Comparison of ENCODE assay signal across 8 cellular contexts in the genomic region with DNA sequence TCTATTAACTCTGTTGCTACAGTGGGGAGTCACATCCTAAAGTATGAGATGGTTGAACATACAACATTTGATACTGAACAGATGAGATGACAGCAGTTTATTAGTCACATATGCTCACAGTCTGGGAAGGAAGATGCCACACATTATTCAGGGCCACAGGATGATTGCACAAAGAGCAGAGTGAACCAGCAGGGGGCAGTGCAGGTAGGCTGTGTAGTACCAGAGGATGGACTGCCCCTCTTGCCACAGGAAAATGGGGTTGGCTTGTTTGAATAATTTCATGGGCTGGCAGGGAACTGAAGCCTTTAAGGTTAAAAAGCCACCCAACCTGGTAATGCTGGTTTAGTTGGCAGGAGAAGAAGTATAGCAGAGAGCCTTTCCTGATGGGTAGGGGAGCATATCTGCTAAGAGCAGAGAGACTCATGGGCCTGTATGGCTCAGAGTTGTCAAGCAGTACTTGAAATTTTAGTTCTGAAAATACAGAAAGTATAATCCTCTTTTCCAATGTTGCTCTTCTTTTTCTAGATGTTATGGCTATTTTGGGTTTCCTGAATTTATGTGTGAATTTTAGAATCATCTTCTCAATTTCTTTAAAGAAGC.
DNase-seq lines count a peak whose midpoint lies in the region; ATAC-seq and TF ChIP-seq lines count a peak whose summit lies in the region.

No MANE protein-coding gene starts in this region.

- H3K14ac ChIP-seq in trophoblast cell (ENCODE audit: low read length) = no peak overlapping the region

- H4K91ac ChIP-seq in trophoblast cell (ENCODE audit: low read depth, low read length) = no peak overlapping the region

- no peaks in the 10 kb centered on the region for H3K9me3 Mint-ChIP-seq in GM23338

- no peak overlapping the region for H2AK5ac ChIP-seq in trophoblast cell (ENCODE audit: low read length)

- H2BK5ac ChIP-seq in trophoblast cell (ENCODE audit: low read depth, low read length, poor library complexity) = no peak overlapping the region

- no peak overlapping the region for H3K27ac ChIP-seq in GM23338 (ENCODE audit: low read depth)
- no peak overlapping the region for H3K27ac ChIP-seq in PC-9
- no peak overlapping the region for H3K27ac ChIP-seq in trophoblast cell (ENCODE audit: low read depth, low read length)

- H3F3A ChIP-seq in GM23338 (replicated peaks; ENCODE audit: low read depth) (no peaks in the 10 kb centered on the region), PC-9 (ENCODE audit: insufficient read depth, low read depth) (no peaks in the 10 kb centered on the region)

- no peak overlapping the region for H4K12ac ChIP-seq in trophoblast cell (ENCODE audit: low read depth, low read length)

- no peaks in the 10 kb centered on the region for H3K27me3 Mint-ChIP-seq in GM23338 (ENCODE audit: insufficient read depth, low read depth, poor library complexity)

- no peak overlapping the region for H3K9ac ChIP-seq in trophoblast cell (ENCODE audit: low read length)

- no peak overlapping the region for H2BK12ac ChIP-seq in trophoblast cell (ENCODE audit: low read length)

- H3K27me3 ChIP-seq in GM23338 (ENCODE audit: insufficient read depth) (no peaks in the 10 kb centered on the region), PC-9 (ENCODE audit: insufficient read depth, low read depth) (peaks cover 59% of the 10 kb centered on the region), trophoblast cell (ENCODE audit: insufficient read depth, low read length) (no peaks in the 10 kb centered on the region)

- intact Hi-C loops in PC-9 (cut with micrococcal nuclease; ENCODE audit: unreplicated experiment) = no loop called here
- intact Hi-C loops in Right ventricle myocardium inferior (cut with DNase I) = no loop called here
- intact Hi-C loops in posterior vena cava (cut with DNase I) = no loop called here

- H3K79me2 ChIP-seq in GM23338 (replicated peaks; ENCODE audit: insufficient read depth) (no peaks in the 10 kb centered on the region), PC-9 (ENCODE audit: low read depth) (no peaks in the 10 kb centered on the region), trophoblast cell (ENCODE audit: control insufficient read depth, insufficient read depth, low read length, poor library complexity) (no peaks in the 10 kb centered on the region)

- no peak overlapping the region for H3K4me2 ChIP-seq in GM23338
- H3K4me2 ChIP-seq in PC-9 = no peak overlapping the region
- no peak overlapping the region for H3K4me2 ChIP-seq in trophoblast cell (ENCODE audit: low read length)

- no peak overlapping the region for H4K8ac ChIP-seq in trophoblast cell (ENCODE audit: low read depth, low read length)

- H3K4ac ChIP-seq in trophoblast cell (ENCODE audit: low read depth, low read length) = no peak overlapping the region

- H3K4me3 Mint-ChIP-seq in GM23338 = no peak overlapping the region

- H3K9me2 ChIP-seq in GM23338 (ENCODE audit: insufficient read depth) = no peaks in the 10 kb centered on the region
- H3K9me2 ChIP-seq in PC-9 (ENCODE audit: insufficient read depth) = no peaks in the 10 kb centered on the region

- H3K36me3 ChIP-seq in GM23338 (ENCODE audit: insufficient read depth) = no peaks in the 10 kb centered on the region
- H3K36me3 ChIP-seq in PC-9 (ENCODE audit: low read depth) = no peaks in the 10 kb centered on the region
- H3K36me3 ChIP-seq in trophoblast cell (ENCODE audit: control insufficient read depth in 1 of 2, insufficient read depth in 2 of 2, low read length in 2 of 2) = no peaks in the 10 kb centered on the region

- H3K18ac ChIP-seq in trophoblast cell (ENCODE audit: low read length) = no peak overlapping the region

- H3K4me1 ChIP-seq in GM23338 (ENCODE audit: insufficient read depth) (no peaks in the 10 kb centered on the region), PC-9 (replicated peaks; ENCODE audit: insufficient read depth) (no peaks in the 10 kb centered on the region), trophoblast cell (ENCODE audit: control insufficient read depth in 1 of 2, insufficient read depth in 2 of 2, low read length in 2 of 2) (no peaks in the 10 kb centered on the region)

- H2AFZ ChIP-seq in GM23338 = peak overlapping the region; percentile 66; the same call in 1 of the 2 replicates
- no peak overlapping the region for H2AFZ ChIP-seq in PC-9
- no peak overlapping the region for H2AFZ ChIP-seq in trophoblast cell (ENCODE audit: insufficient read depth, low read length, poor library complexity)

- no peak overlapping the region for H2BK120ac ChIP-seq in trophoblast cell (ENCODE audit: insufficient read depth, low read length, poor library complexity)

- H3K9me3 ChIP-seq in PC-9 (ENCODE audit: insufficient read depth, low read depth) (no peaks in the 10 kb centered on the region), trophoblast cell (ENCODE audit: insufficient read depth, low read depth, low read length) (peaks cover 1% of the 10 kb centered on the region)

- H3K36me3 Mint-ChIP-seq in GM23338 (ENCODE audit: low read depth) = no peaks in the 10 kb centered on the region

- no peaks in the 10 kb centered on the region for H3K79me1 ChIP-seq in trophoblast cell (ENCODE audit: low read length)

- CTCF ChIA-PET in PC-9 (lab: Charles Lee) = no interaction called here

- DNase-seq in COR-L47 (lab: John Stamatoyannopoulos, UW) (peak; percentile 10), GM23338 (ENCODE audit: low spot score) (peak; percentile 88), PC-9 (no peak), cerebellar cortex (ENCODE audit: low spot score) (peak; percentile 18), trophoblast cell (peak; percentile 19 to 63), Right ventricle myocardium inferior (ENCODE audit: missing footprints) (no peak), posterior vena cava (ENCODE audit: low spot score) (no peak)

- no peak overlapping the region for H3K27ac Mint-ChIP-seq in GM23338

- TF ChIP-seq CTCF in GM23338 (conservative IDR thresholded peaks at IDR 0.05; ENCODE audit: low read depth in 2 of 2) (peak; percentile 89 to 97), PC-9 (conservative IDR thresholded peaks at IDR 0.05) (peak; percentile 72)

- H3K4me1 Mint-ChIP-seq in GM23338 = no peaks in the 10 kb centered on the region

- H3K4me3 ChIP-seq in GM23338 (no peak overlapping the region), PC-9 (no peak overlapping the region), trophoblast cell (ENCODE audit: low read depth, low read length) (no peak overlapping the region)

- no TSS peak for BruUV-seq in PC-9 (replicated peaks; lab: Mats Ljungman, UMichigan)

- ATAC-seq in GM23338 (peak; percentile 95), GM21423 (IDR thresholded peaks at IDR 0.05; ENCODE audit: unreplicated experiment) (no peak), Right ventricle myocardium inferior (no peak)

- POLR2A ChIA-PET in PC-9 (lab: Charles Lee; ENCODE audit: unreplicated experiment) = no interaction called here

- no peak overlapping the region for H3K23ac ChIP-seq in trophoblast cell (ENCODE audit: low read length)

- H4K20me1 ChIP-seq in GM23338 (replicated peaks; ENCODE audit: insufficient read depth) = no peaks in the 10 kb centered on the region
- no peaks in the 10 kb centered on the region for H4K20me1 ChIP-seq in PC-9 (ENCODE audit: insufficient read depth)

TF ChIP-seq in GM23338, 12 proteins besides CTCF, POLR2A, EP300 and RAD21:
- no peak for TF ChIP-seq EZH2 (IDR thresholded peaks at IDR 0.05; ENCODE audit: low read depth, unreplicated experiment)
- TF ChIP-seq POLR2AphosphoS5 (IDR thresholded peaks at IDR 0.05; ENCODE audit: low read depth) = no peak

Comparison
In these comparisons a context has a peak if more than half of its experiments do, and no peak if none do; other contexts are left out.
1. DNase-seq: peak in COR-L47 (single experiment), GM23338 (single experiment), cerebellar cortex (single experiment) and trophoblast cell (2 of 2); none in PC-9 (0 of 2), Right ventricle myocardium inferior (single experiment) and posterior vena cava (single experiment).